Comparison of ENCODE assay signal across 8 cellular contexts in the genomic region with DNA sequence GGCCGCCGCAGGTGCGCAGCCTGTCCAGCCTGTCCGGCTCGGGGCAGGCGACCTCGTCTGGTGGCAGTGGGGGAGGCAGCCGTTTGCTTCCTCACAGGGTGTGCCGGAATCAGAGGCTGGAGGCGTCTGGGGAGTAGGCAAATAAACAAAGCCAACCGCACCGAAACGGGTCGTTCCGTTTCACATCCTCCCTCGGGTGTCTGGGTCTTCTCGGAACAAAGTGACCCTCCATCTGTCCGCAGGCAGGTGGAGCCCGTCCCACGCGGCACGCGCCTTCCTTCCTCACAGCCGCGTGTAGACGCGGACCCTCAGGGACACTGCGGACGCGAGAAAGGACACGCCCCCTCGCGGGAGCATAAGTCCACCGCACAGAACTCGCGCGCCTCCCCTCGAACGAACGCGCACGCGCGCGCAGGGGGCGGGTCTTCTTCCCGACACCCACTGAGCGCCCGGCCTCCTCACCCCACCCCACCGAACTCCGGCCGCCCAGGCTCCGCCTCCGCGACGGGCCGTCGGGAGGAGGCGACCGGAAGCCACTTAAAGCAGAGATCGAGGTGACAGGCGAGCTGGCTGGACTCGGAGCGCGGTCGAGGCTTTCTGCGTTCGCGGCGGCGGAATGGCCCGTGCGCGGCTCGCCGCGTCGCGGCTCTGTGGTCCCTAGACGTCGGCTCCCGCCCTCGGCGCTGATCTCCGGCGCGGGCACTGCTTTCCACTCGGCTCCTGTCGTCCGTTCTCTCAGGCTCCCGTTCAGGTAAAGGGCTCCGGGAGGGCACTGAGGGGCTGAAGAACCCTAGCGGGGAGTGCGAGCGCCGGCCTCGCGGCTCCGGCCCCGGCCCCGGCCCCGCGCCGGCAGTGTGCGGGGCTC. TPM values are rescaled to one million over a fixed set of nuclear protein-coding genes. Genes with fewer than 3 reads are reported as not detected.
DNase-seq lines count a peak whose midpoint lies in the region; ATAC-seq and TF ChIP-seq lines count a peak whose summit lies in the region.

A gene with protein sequence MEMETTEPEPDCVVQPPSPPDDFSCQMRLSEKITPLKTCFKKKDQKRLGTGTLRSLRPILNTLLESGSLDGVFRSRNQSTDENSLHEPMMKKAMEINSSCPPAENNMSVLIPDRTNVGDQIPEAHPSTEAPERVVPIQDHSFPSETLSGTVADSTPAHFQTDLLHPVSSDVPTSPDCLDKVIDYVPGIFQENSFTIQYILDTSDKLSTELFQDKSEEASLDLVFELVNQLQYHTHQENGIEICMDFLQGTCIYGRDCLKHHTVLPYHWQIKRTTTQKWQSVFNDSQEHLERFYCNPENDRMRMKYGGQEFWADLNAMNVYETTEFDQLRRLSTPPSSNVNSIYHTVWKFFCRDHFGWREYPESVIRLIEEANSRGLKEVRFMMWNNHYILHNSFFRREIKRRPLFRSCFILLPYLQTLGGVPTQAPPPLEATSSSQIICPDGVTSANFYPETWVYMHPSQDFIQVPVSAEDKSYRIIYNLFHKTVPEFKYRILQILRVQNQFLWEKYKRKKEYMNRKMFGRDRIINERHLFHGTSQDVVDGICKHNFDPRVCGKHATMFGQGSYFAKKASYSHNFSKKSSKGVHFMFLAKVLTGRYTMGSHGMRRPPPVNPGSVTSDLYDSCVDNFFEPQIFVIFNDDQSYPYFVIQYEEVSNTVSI (plus strand): TSS at position 545 of the 865 bp plus-strand sequence. CDS start 3,108 bp downstream, outside the sequence.

- H3K4me1 ChIP-seq in testis = peaks cover 8% of the 10 kb centered on the region

- H3K27ac ChIP-seq in testis = peak within 1 kb of the TSS; percentile 93 to 96

- DNase-seq in NCI-H1092 (lab: John Stamatoyannopoulos, UW) = peak; percentile 95
- DNase-seq in activated naive CD4-positive, alpha-beta T cell treated with anti-CD3 and anti-CD28 coated beads, Interleukin-2, amount 50 U/mL, for 72 hours (ENCODE audit: low spot score in 2 of 2) = peak; percentile 99
- DNase-seq in glomerular endothelial cell (ENCODE audit: extremely low read depth, low read depth, low spot score) = peak; percentile 67
- peak; percentile 93 for DNase-seq in omental fat pad (ENCODE audit: low spot score)
- peak; percentile 99 for DNase-seq in testis

- H3K36me3 ChIP-seq in testis (ENCODE audit: low read depth, missing control alignments) = no peaks in the 10 kb centered on the region

- peaks cover 33 to 35% of the 10 kb centered on the region in 2 donors for H3K36me3 Mint-ChIP-seq in activated naive CD4-positive, alpha-beta T cell treated with anti-CD3 and anti-CD28 coated beads, Interleukin-2, amount 50 U/mL, for 72 hours

- peak; percentile 99 for TF ChIP-seq POLR2A in GM10847 (IDR thresholded peaks at IDR 0.05; ENCODE audit: extremely low read depth, insufficient read length)
- peak; percentile 97 for TF ChIP-seq POLR2A in testis (IDR thresholded peaks at IDR 0.05)

- no peak for TF ChIP-seq CTCF in omental fat pad (IDR thresholded peaks at IDR 0.05)
- peak; percentile 72 to 90 (median 74) for TF ChIP-seq CTCF in testis (IDR thresholded peaks at IDR 0.05)

- intact Hi-C loops in testis (cut with DNase I; ENCODE audit: low total_unique reads) = loop anchor here (10.0 kb wide), 2 partner anchors 119 to 461 kb away; partner anchors contain the start of gene SSR3

- ATAC-seq in HG02610 (IDR thresholded peaks at IDR 0.05; ENCODE audit: unreplicated experiment) = peak; percentile 79
- peak; percentile 87 for ATAC-seq in SK-N-SH treated with all-trans-retinoic acid at 6 μM for 48 hours
- ATAC-seq in activated naive CD4-positive, alpha-beta T cell treated with anti-CD3 and anti-CD28 coated beads, Interleukin-2, amount 50 U/mL, for 72 hours = peak; percentile 81 to 86
- ATAC-seq in omental fat pad (ENCODE audit: low FRiP score) = peak; percentile 96

- peak within 1 kb of the TSS; percentile 87 to 94 for H3K27ac Mint-ChIP-seq in activated naive CD4-positive, alpha-beta T cell treated with anti-CD3 and anti-CD28 coated beads, Interleukin-2, amount 50 U/mL, for 72 hours

- peak within 1 kb of the TSS; percentile 95 to 98 for H3K4me3 ChIP-seq in testis

- no peaks in the 10 kb centered on the region for H3K9me3 Mint-ChIP-seq in activated naive CD4-positive, alpha-beta T cell treated with anti-CD3 and anti-CD28 coated beads, Interleukin-2, amount 50 U/mL, for 72 hours

- no peaks in the 10 kb centered on the region for H3K9me3 ChIP-seq in testis

- 1% methylated on average over 25 to 75 of the region's 105 CpGs for WGBS in testis, 2 donors

- no peaks in the 10 kb centered on the region for H3K27me3 ChIP-seq in testis

TF ChIP-seq in SK-N-SH treated with all-trans-retinoic acid at 6 μM for 48 hours, 23 proteins besides CTCF, POLR2A, EP300 and RAD21:
- TF ChIP-seq TCF4 (CRISPR knock-in tag; IDR thresholded peaks at IDR 0.05; ENCODE audit: borderline replicate concordance) = no peak
- peak; percentile 13; the same call in 1 of the 2 replicates for TF ChIP-seq ZFP3 (CRISPR knock-in tag; IDR thresholded peaks at IDR 0.05)
- no peak for TF ChIP-seq ARNTL (CRISPR knock-in tag; IDR thresholded peaks at IDR 0.05; ENCODE audit: borderline replicate concordance, low read depth)
- no peak for TF ChIP-seq RARB (CRISPR knock-in tag; IDR thresholded peaks at IDR 0.05)

RNA-seq across cellular contexts. Expression of the gene that starts here (rescaled TPM):
- total RNA-seq in activated naive CD4-positive, alpha-beta T cell treated with anti-CD3 and anti-CD28 coated beads, Interleukin-2, amount 50 U/mL, for 72 hours = 100 to 1,000 TPM in 1 of 2 donors, 10 to 100 TPM in 1; 27.0 to 111 TPM
- total RNA-seq in glomerular endothelial cell (38.1 and 44.7 TPM in 2 replicates), omental fat pad (100 to 1,000 TPM in 2 of 4 donors, 10 to 100 TPM in 2; 27.7 to 287 (median 98.7) TPM), testis (10 to 100 TPM; 67.2 to 70.7 TPM)
- 115 TPM for polyA plus RNA-seq in testis (ENCODE audit: insufficient read depth, low read depth, low replicate concordance)

Comparison
In these comparisons a context has a peak if more than half of its experiments do, and no peak if none do; other contexts are left out.
1. Peak in every context shown above with its lines: DNase-seq, ATAC-seq, H3K4me3 ChIP-seq and H3K27ac ChIP-seq.
2. CTCF ChIP-seq: peak in testis (3 of 3); none in omental fat pad (0 of 3).